2 cellular contexts compared by ENCODE assay signal in the genomic region with DNA sequence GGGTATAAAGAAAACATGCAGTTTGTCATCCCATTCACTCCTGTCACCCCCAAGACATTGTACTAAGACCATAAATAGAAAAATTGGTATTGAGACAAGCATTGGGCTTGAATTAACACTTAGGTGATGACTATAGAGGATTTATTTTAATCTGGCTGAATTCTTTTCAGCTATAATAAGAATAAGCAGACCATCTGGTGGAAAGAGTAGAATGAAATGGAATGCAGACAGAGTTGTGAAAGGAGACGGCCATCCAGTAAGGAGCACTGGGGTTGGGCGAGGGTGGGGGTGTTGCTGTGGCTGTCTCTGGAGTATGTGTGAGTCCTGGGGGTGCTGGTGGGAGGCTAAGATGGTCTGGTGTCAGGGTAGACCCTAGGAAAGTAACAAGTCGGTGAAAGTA.
TF ChIP-seq lines count a peak whose summit lies in the region.

No MANE protein-coding gene starts in this region.

TF ChIP-seq in IMR-90, 13 proteins besides CTCF, POLR2A, EP300 and RAD21:
- TF ChIP-seq CEBPB (IDR thresholded peaks at IDR 0.05; ENCODE audit: low read depth, low read length) (peak; percentile 12; the same call in 1 of the 2 replicates), CHD1 (IDR thresholded peaks at IDR 0.05; ENCODE audit: low read depth, low read length) (no peak)

TF ChIP-seq in GM23338, 12 proteins besides CTCF, POLR2A, EP300 and RAD21:
- no peak for TF ChIP-seq STAT1 (IDR thresholded peaks at IDR 0.05; ENCODE audit: unreplicated experiment)
- no peak for TF ChIP-seq EZH2phosphoT487 (IDR thresholded peaks at IDR 0.05; ENCODE audit: unreplicated experiment)
- TF ChIP-seq, protein P1, sequence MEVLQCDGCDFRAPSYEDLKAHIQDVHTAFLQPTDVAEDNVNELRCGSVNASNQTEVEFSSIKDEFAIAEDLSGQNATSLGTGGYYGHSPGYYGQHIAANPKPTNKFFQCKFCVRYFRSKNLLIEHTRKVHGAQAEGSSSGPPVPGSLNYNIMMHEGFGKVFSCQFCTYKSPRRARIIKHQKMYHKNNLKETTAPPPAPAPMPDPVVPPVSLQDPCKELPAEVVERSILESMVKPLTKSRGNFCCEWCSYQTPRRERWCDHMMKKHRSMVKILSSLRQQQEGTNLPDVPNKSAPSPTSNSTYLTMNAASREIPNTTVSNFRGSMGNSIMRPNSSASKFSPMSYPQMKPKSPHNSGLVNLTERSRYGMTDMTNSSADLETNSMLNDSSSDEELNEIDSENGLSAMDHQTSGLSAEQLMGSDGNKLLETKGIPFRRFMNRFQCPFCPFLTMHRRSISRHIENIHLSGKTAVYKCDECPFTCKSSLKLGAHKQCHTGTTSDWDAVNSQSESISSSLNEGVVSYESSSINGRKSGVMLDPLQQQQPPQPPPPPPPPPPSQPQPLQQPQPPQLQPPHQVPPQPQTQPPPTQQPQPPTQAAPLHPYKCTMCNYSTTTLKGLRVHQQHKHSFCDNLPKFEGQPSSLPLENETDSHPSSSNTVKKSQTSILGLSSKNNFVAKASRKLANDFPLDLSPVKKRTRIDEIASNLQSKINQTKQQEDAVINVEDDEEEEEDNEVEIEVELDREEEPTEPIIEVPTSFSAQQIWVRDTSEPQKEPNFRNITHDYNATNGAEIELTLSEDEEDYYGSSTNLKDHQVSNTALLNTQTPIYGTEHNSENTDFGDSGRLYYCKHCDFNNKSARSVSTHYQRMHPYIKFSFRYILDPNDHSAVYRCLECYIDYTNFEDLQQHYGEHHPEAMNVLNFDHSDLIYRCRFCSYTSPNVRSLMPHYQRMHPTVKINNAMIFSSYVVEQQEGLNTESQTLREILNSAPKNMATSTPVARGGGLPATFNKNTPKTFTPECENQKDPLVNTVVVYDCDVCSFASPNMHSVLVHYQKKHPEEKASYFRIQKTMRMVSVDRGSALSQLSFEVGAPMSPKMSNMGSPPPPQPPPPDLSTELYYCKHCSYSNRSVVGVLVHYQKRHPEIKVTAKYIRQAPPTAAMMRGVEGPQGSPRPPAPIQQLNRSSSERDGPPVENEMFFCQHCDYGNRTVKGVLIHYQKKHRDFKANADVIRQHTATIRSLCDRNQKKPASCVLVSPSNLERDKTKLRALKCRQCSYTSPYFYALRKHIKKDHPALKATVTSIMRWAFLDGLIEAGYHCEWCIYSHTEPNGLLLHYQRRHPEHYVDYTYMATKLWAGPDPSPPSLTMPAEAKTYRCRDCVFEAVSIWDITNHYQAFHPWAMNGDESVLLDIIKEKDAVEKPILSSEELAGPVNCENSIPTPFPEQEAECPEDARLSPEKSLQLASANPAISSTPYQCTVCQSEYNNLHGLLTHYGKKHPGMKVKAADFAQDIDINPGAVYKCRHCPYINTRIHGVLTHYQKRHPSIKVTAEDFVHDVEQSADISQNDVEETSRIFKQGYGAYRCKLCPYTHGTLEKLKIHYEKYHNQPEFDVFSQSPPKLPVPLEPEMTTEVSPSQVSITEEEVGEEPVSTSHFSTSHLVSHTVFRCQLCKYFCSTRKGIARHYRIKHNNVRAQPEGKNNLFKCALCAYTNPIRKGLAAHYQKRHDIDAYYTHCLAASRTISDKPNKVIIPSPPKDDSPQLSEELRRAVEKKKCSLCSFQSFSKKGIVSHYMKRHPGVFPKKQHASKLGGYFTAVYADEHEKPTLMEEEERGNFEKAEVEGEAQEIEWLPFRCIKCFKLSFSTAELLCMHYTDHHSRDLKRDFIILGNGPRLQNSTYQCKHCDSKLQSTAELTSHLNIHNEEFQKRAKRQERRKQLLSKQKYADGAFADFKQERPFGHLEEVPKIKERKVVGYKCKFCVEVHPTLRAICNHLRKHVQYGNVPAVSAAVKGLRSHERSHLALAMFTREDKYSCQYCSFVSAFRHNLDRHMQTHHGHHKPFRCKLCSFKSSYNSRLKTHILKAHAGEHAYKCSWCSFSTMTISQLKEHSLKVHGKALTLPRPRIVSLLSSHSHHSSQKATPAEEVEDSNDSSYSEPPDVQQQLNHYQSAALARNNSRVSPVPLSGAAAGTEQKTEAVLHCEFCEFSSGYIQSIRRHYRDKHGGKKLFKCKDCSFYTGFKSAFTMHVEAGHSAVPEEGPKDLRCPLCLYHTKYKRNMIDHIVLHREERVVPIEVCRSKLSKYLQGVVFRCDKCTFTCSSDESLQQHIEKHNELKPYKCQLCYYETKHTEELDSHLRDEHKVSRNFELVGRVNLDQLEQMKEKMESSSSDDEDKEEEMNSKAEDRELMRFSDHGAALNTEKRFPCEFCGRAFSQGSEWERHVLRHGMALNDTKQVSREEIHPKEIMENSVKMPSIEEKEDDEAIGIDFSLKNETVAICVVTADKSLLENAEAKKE (CRISPR knock-in tag; IDR thresholded peaks at IDR 0.05), result no peak
- no peak for TF ChIP-seq CREB1 (CRISPR knock-in tag; IDR thresholded peaks at IDR 0.05; ENCODE audit: low read depth)
- no peak for TF ChIP-seq REST (IDR thresholded peaks at IDR 0.05; ENCODE audit: unreplicated experiment)
- TF ChIP-seq ETS1 (IDR thresholded peaks at IDR 0.05), result no peak
- TF ChIP-seq POLR2AphosphoS5 (IDR thresholded peaks at IDR 0.05; ENCODE audit: low read depth), result no peak
- TF ChIP-seq ZNF331 (CRISPR knock-in tag; IDR thresholded peaks at IDR 0.05; ENCODE audit: low read depth), result no peak
- no peak for TF ChIP-seq ZNF114 (CRISPR knock-in tag; IDR thresholded peaks at IDR 0.05)
- no peak for TF ChIP-seq JUNB (IDR thresholded peaks at IDR 0.05; ENCODE audit: unreplicated experiment)
- no peak for TF ChIP-seq NANOG (IDR thresholded peaks at IDR 0.05; ENCODE audit: borderline replicate concordance)
- no peak for TF ChIP-seq EZH2 (IDR thresholded peaks at IDR 0.05; ENCODE audit: low read depth, unreplicated experiment)
